9 cellular contexts compared by ENCODE assay signal in genomic region chr14:55333785-55334485, GRCh38.
DNase-seq lines count a peak whose midpoint lies in the region; ATAC-seq, FAIRE-seq and TF ChIP-seq lines count a peak whose summit lies in the region.
"Had no signal": no experiment of that assay in that cellular context is flagged by ENCODE, and none has a peak within 500 bp of the region (broad histone marks: within the 10 kb centered on the region; RNA-seq: fewer than 3 reads in every experiment).

No MANE protein-coding gene starts in this region.

- no peak overlapping the region for H3K4me3 Mint-ChIP-seq in astrocyte (ENCODE audit: unreplicated experiment)

- H3K4me1 ChIP-seq in astrocyte (ENCODE audit: insufficient read depth, low read length) (peaks cover 8% of the 10 kb centered on the region), pancreas (peaks cover 5 to 28% (median 22%) of the 10 kb centered on the region in 3 donors)

- H3K36me3 Mint-ChIP-seq in astrocyte (ENCODE audit: low read depth, unreplicated experiment) = peaks cover 2% of the 10 kb centered on the region

- H3K27ac ChIP-seq in astrocyte (ENCODE audit: low read depth, low read length) (no peak overlapping the region), pancreas (peak overlapping the region in 2 of 4 donors; percentile 37 to 39)

- H3K4me1 Mint-ChIP-seq in astrocyte (ENCODE audit: low read depth, unreplicated experiment) = peaks cover 30% of the 10 kb centered on the region

- H3K9ac ChIP-seq in astrocyte (ENCODE audit: low read length) = no peak overlapping the region

- H3K27me3 ChIP-seq in astrocyte (ENCODE audit: insufficient read depth, low read length) = no peaks in the 10 kb centered on the region
- no peaks in the 10 kb centered on the region for H3K27me3 ChIP-seq in pancreas

- H3K79me2 ChIP-seq in astrocyte (ENCODE audit: insufficient read depth, low read length) = peaks cover 57% of the 10 kb centered on the region

- TF ChIP-seq CTCF in astrocyte (IDR thresholded peaks at IDR 0.05; ENCODE audit: insufficient read depth, low read depth, low read length) (no peak), pancreas (IDR thresholded peaks at IDR 0.05) (no peak)

- peaks cover 60% of the 10 kb centered on the region for H4K20me1 ChIP-seq in astrocyte (ENCODE audit: insufficient read depth, low read length)

- H3K27me3 Mint-ChIP-seq in astrocyte (ENCODE audit: low read depth, unreplicated experiment) = no peaks in the 10 kb centered on the region

- ATAC-seq in GM19035 (IDR thresholded peaks at IDR 0.05; ENCODE audit: unreplicated experiment) (peak; percentile 46), HG03095 (IDR thresholded peaks at IDR 0.05; ENCODE audit: unreplicated experiment) (peak; percentile 60), pancreas (peak; percentile 27 to 66 (median 40)), SK-N-SH treated with all-trans-retinoic acid at 6 μM for 48 hours (no peak)

- DNase-seq in astrocyte (ENCODE audit: low read depth) = peak; percentile 25
- DNase-seq in pancreas = no peak
- no peak for DNase-seq in NCI-H774 (lab: John Stamatoyannopoulos, UW)
- DNase-seq in iPS-NIHi7 (ENCODE audit: extremely low spot score) = no peak
- no peak for DNase-seq in AML-193 (lab: John Stamatoyannopoulos, UW)

- H3K4me2 ChIP-seq in astrocyte (ENCODE audit: low read length) = peak overlapping the region; percentile 40

- FAIRE-seq in astrocyte (lab: Jason Lieb, UNC) (no peak), pancreas (lab: Jason Lieb, UNC) (no peak)
- FAIRE-seq: TTC549 had no signal

- no peaks in the 10 kb centered on the region for H3K36me3 ChIP-seq in astrocyte (ENCODE audit: insufficient read depth, low read length)
- no peaks in the 10 kb centered on the region for H3K36me3 ChIP-seq in pancreas

- peak overlapping the region; percentile 44 for H3K27ac Mint-ChIP-seq in astrocyte (ENCODE audit: unreplicated experiment)

- H3K9me3 Mint-ChIP-seq in astrocyte (ENCODE audit: unreplicated experiment) = no peaks in the 10 kb centered on the region

- WGBS in pancreas, 2 donors = 30 to 34% methylated on average over 4 of the region's 4 CpGs

- H2AFZ ChIP-seq in astrocyte (ENCODE audit: low read depth, low read length) = no peak overlapping the region

- intact Hi-C loops in pancreas (cut with DNase I) = no loop called here

- no peak overlapping the region for H3K4me3 ChIP-seq in astrocyte (ENCODE audit: insufficient read depth, low read depth, low read length)
- H3K4me3 ChIP-seq in pancreas = no peak overlapping the region

- no peaks in the 10 kb centered on the region for H3K9me3 ChIP-seq in astrocyte (ENCODE audit: insufficient read depth, low read depth, low read length)
- no peaks in the 10 kb centered on the region for H3K9me3 ChIP-seq in pancreas

TF ChIP-seq in SK-N-SH treated with all-trans-retinoic acid at 6 μM for 48 hours, 23 proteins besides CTCF, POLR2A, EP300 and RAD21:
- TF ChIP-seq BACH2 (CRISPR knock-in tag; IDR thresholded peaks at IDR 0.05; ENCODE audit: borderline replicate concordance) = no peak
- no peak for TF ChIP-seq ISL1 (CRISPR knock-in tag; IDR thresholded peaks at IDR 0.05)
- no peak for TF ChIP-seq TCF4 (CRISPR knock-in tag; IDR thresholded peaks at IDR 0.05; ENCODE audit: borderline replicate concordance)
- no peak for TF ChIP-seq ZNF8 (CRISPR knock-in tag; IDR thresholded peaks at IDR 0.05)
- no peak for TF ChIP-seq CSDC2 (CRISPR knock-in tag; IDR thresholded peaks at IDR 0.05)
- no peak for TF ChIP-seq ZNF70 (CRISPR knock-in tag; IDR thresholded peaks at IDR 0.05)
- TF ChIP-seq, protein P1, sequence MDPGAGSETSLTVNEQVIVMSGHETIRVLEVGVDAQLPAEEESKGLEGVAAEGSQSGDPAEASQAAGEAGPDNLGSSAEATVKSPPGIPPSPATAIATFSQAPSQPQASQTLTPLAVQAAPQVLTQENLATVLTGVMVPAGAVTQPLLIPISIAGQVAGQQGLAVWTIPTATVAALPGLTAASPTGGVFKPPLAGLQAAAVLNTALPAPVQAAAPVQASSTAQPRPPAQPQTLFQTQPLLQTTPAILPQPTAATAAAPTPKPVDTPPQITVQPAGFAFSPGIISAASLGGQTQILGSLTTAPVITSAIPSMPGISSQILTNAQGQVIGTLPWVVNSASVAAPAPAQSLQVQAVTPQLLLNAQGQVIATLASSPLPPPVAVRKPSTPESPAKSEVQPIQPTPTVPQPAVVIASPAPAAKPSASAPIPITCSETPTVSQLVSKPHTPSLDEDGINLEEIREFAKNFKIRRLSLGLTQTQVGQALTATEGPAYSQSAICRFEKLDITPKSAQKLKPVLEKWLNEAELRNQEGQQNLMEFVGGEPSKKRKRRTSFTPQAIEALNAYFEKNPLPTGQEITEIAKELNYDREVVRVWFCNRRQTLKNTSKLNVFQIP (CRISPR knock-in tag; IDR thresholded peaks at IDR 0.05; ENCODE audit: borderline replicate concordance, low read depth) = no peak
- no peak for TF ChIP-seq ZNF565 (CRISPR knock-in tag; conservative IDR thresholded peaks at IDR 0.05; ENCODE audit: low read depth)
- TF ChIP-seq PPARA (CRISPR knock-in tag; IDR thresholded peaks at IDR 0.05; ENCODE audit: borderline replicate concordance) = no peak
